16 cellular contexts compared by ENCODE assay signal in the genomic region with DNA sequence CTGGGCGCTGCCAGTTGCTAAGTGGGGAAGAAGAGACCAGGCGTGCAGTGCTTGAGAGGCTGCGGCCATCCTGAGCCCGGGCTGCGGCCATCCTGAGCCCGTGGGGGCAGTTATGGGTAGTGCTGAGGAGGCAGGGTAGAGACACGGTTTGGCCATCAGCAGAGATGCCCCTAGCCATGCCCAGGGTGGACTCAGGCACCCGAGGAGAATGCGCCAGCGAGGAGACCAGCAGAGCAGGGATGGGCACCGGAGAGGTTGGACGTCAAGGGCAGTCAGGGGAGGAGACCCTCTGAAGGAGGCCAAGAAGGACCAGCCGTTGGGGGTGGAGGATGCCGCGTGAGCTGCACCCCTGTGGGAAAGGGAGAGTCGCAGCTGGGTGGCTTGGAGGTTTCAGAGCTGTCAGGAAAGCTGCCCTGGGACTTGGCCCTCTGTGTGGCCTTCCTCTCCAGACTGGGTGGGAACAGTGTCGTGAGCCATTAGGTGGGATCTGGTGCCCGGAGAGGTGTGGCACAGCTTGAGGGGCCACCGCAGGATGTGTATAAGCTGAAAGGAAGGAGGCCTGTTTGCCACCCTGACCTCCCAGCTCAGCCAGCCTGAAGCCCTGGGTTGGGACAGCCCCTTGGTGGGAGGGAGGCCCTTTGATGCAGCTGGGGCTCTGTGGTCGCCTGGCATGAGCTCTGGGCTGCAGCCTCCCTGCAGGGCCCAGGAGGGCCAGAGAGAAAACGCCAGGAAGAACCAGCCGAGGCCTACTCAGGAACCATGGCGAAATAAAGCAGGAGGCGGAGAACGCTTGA. TPM values are rescaled to one million over a fixed set of nuclear protein-coding genes. Genes with fewer than 3 reads are reported as not detected.
DNase-seq lines count a peak whose midpoint lies in the region; ATAC-seq, FAIRE-seq and TF ChIP-seq lines count a peak whose summit lies in the region.
"Had no signal": no experiment of that assay in that cellular context is flagged by ENCODE, and none has a peak within 500 bp of the region (broad histone marks: within the 10 kb centered on the region; RNA-seq: fewer than 3 reads in every experiment).

No MANE protein-coding gene starts in this region.

- H4K91ac ChIP-seq in H1 (replicated peaks; ENCODE audit: insufficient read length, low read length), result peak overlapping the region; percentile 7

- H3K79me2 ChIP-seq in PC-3 (ENCODE audit: low read length) (peaks cover 94% of the 10 kb centered on the region), H1 (ENCODE audit: control insufficient read depth in 1 of 2, insufficient read depth in 2 of 2, low read length in 2 of 2) (peaks cover 0 to 98% of the 10 kb centered on the region in 2 experiments; a peak in 2 of 4 replicates)

- FAIRE-seq in H1 (lab: Jason Lieb, UNC), result no peak

- H3K4me1 Mint-ChIP-seq in T-helper 2 cell treated with Interferon-gamma antibody and Interleukin-4, amounts not matched to agents 5 μg/mL and 100 μg/mL, for 36 hours (ENCODE audit: low read depth), result no peaks in the 10 kb centered on the region

- H3K14ac ChIP-seq in H1 (ENCODE audit: insufficient read length), result no peak overlapping the region

- H3K27me3 Mint-ChIP-seq in T-helper 2 cell treated with Interferon-gamma antibody and Interleukin-4, amounts not matched to agents 5 μg/mL and 100 μg/mL, for 36 hours (ENCODE audit: low read depth), result no peaks in the 10 kb centered on the region

- H3K27me3 ChIP-seq in PC-3 (ENCODE audit: low read length) (no peaks in the 10 kb centered on the region), H1 (replicated peaks in 1 of 4; ENCODE audit: control insufficient read depth in 3 of 4, extremely low read depth in 1 of 4, insufficient read depth in 3 of 4, low read length in 3 of 4) (no peaks in the 10 kb centered on the region), suprapubic skin (no peaks in the 10 kb centered on the region)
- H3K27me3 ChIP-seq: testis had no signal

- TF ChIP-seq POLR2A in H1 (IDR thresholded peaks at IDR 0.05; ENCODE audit: control extremely low read depth in 1 of 2, low read depth in 2 of 2, low read length in 2 of 2), result no peak
- TF ChIP-seq POLR2A in suprapubic skin (IDR thresholded peaks at IDR 0.05), result no peak

- no peaks in the 10 kb centered on the region for H3K9me2 ChIP-seq in PC-3 (replicated peaks; ENCODE audit: low read length)

- 0 out of 2 replicates have a peak overlapping the region, but pooled peaks have one; percentile 39 for H2BK12ac ChIP-seq in H1 (ENCODE audit: low read depth, low read length)

- no peak overlapping the region for H3K27ac Mint-ChIP-seq in T-helper 2 cell treated with Interferon-gamma antibody and Interleukin-4, amounts not matched to agents 5 μg/mL and 100 μg/mL, for 36 hours
- H3K27ac Mint-ChIP-seq: activated CD8-positive, alpha-beta T cell treated with anti-CD3 and anti-CD28 coated beads, Interleukin-2, amount 10 ng/mL, durations not matched to agents 7 days and 5 days; dendritic cell treated with granulocyte-macrophage colony-stimulating factor and Interleukin-4, amounts not matched to agents 40 ng/mL and 50 ng/mL, for 4 days had no signal

- H3K23ac ChIP-seq in H1 (ENCODE audit: insufficient read length), result no peak overlapping the region

- TF ChIP-seq CTCF in PC-3 (conservative IDR thresholded peaks at IDR 0.05; ENCODE audit: low read depth, low read length) (no peak), H1 (IDR thresholded peaks at IDR 0.05; ENCODE audit: control extremely low read depth in 1 of 3, insufficient read depth in 1 of 3, low read depth in 1 of 3, low read length in 3 of 3) (no peak), mucosa of descending colon (IDR thresholded peaks at IDR 0.05) (no peak), suprapubic skin (IDR thresholded peaks at IDR 0.05) (no peak)

- H3K9ac ChIP-seq in PC-3 (ENCODE audit: low read length) (no peak overlapping the region), H1 (replicated peaks in 1 of 4; ENCODE audit: extremely low read depth in 1 of 4, low read depth in 3 of 4, low read length in 3 of 4) (no peak overlapping the region)
- H3K9ac ChIP-seq: parathyroid adenoma had no signal

- no peak for ATAC-seq in PC-3
- ATAC-seq in mucosa of descending colon, result peak; percentile 8
- ATAC-seq: activated CD8-positive, alpha-beta T cell treated with anti-CD3 and anti-CD28 coated beads, Interleukin-2, amount 10 ng/mL, durations not matched to agents 7 days and 5 days had no signal

- peaks cover 29% of the 10 kb centered on the region for H3K4me1 ChIP-seq in PC-3 (ENCODE audit: insufficient read depth, low read length)
- H3K4me1 ChIP-seq in H1 (replicated peaks in 1 of 4; ENCODE audit: control insufficient read depth in 3 of 4, insufficient read depth in 4 of 4, low read length in 3 of 4), result peaks cover 5 to 48% (median 27%) of the 10 kb centered on the region in 4 experiments
- peaks cover 45% of the 10 kb centered on the region for H3K4me1 ChIP-seq in mucosa of descending colon (ENCODE audit: low read depth)
- H3K4me1 ChIP-seq in suprapubic skin, result peaks cover 45% of the 10 kb centered on the region
- H3K4me1 ChIP-seq: parathyroid adenoma had no signal

- H3K4me3 Mint-ChIP-seq in T-helper 2 cell treated with Interferon-gamma antibody and Interleukin-4, amounts not matched to agents 5 μg/mL and 100 μg/mL, for 36 hours, result no peak overlapping the region
- H3K4me3 Mint-ChIP-seq: activated CD8-positive, alpha-beta T cell treated with anti-CD3 and anti-CD28 coated beads, Interleukin-2, amount 10 ng/mL, durations not matched to agents 7 days and 5 days; dendritic cell treated with granulocyte-macrophage colony-stimulating factor and Interleukin-4, amounts not matched to agents 40 ng/mL and 50 ng/mL, for 4 days had no signal

- WGBS in H1 (ENCODE audit: extremely low coverage in 1 of 2, insufficient coverage in 1 of 2, insufficient read length in 1 of 2, insufficient replicate concordance in 2 of 2, low coverage in 1 of 2, low lambda C conversion rate in 2 of 2, missing lambda C conversion rate in 1 of 2), 2 experiments, result 87% methylated on average over 25 of the region's 25 CpGs; no CpG with 5 or more reads in 1 of the 2 experiments
- WGBS in suprapubic skin, result 74% methylated on average over 24 of the region's 25 CpGs

- no peak overlapping the region for H4K8ac ChIP-seq in H1 (ENCODE audit: extremely low read depth, insufficient read depth, low read length)

- H3K18ac ChIP-seq in H1 (ENCODE audit: extremely low read depth, low read length), result peak overlapping the region; percentile 19; the same call in 1 of the 2 replicates

- BruUV-seq in PC-3 (replicated peaks; lab: Mats Ljungman, UMichigan), result no TSS peak

- no peak overlapping the region for H2BK120ac ChIP-seq in H1 (replicated peaks; ENCODE audit: low read depth, low read length)

- H3K56ac ChIP-seq in H1 (replicated peaks; ENCODE audit: insufficient read length, low read depth, low read length), result no peak overlapping the region

- no peak overlapping the region for H3K4ac ChIP-seq in H1 (replicated peaks; ENCODE audit: insufficient read length, low read depth, low read length)

- H2AK5ac ChIP-seq in H1 (ENCODE audit: low read depth, low read length), result no peak overlapping the region

- no peak overlapping the region for H2BK15ac ChIP-seq in H1 (ENCODE audit: low read length)

- no peaks in the 10 kb centered on the region for H3F3A ChIP-seq in PC-3 (ENCODE audit: low read length, unreplicated experiment)

- TF ChIP-seq EP300 in H1 (IDR thresholded peaks at IDR 0.05; ENCODE audit: borderline replicate concordance in 1 of 2, low read depth in 2 of 2, low read length in 2 of 2), result no peak
- no peak for TF ChIP-seq EP300 in suprapubic skin (IDR thresholded peaks at IDR 0.05)

- no peaks in the 10 kb centered on the region for H3K9me3 Mint-ChIP-seq in T-helper 2 cell treated with Interferon-gamma antibody and Interleukin-4, amounts not matched to agents 5 μg/mL and 100 μg/mL, for 36 hours

- TF ChIP-seq RAD21 in H1 (IDR thresholded peaks at IDR 0.05 in 1 of 2, conservative IDR thresholded peaks at IDR 0.05 in 1 of 2; ENCODE audit: low read depth in 2 of 2, low read length in 2 of 2), result no peak

- H2BK5ac ChIP-seq in H1 (ENCODE audit: low read depth, low read length), result peak overlapping the region; percentile 60; the same call in 1 of the 2 replicates

- peaks cover 45% of the 10 kb centered on the region for H3K79me1 ChIP-seq in H1 (ENCODE audit: low read depth, low read length)

- POLR2A ChIA-PET in PC-3 (lab: Charles Lee; ENCODE audit: unreplicated experiment) (no interaction called here), H1 (lab: Charles Lee; ENCODE audit: partially characterized antibody) (interaction anchor here (1.0 to 3.2 kb wide), 2 partner anchors 8 to 11 kb away, joined by 3 to 17 read pairs; no protein-coding TSS in a partner anchor)

- H2BK20ac ChIP-seq in H1 (ENCODE audit: low read length), result no peak overlapping the region

- H4K20me1 ChIP-seq in PC-3 (ENCODE audit: low read length) (no peaks in the 10 kb centered on the region; the same call in 1 of the 2 replicates), H1 (replicated peaks in 1 of 2; ENCODE audit: control insufficient read depth in 1 of 2, insufficient read depth in 2 of 2, low read length in 2 of 2) (peaks cover 12 to 21% of the 10 kb centered on the region in 2 experiments)

- intact Hi-C loops in PC-3 (cut with micrococcal nuclease), result no loop called here
- intact Hi-C loops in mucosa of descending colon (cut with DNase I, micrococcal nuclease), result no loop called here

- CTCF ChIA-PET in PC-3 (lab: Charles Lee), result no interaction called here
- CTCF ChIA-PET in H1 (lab: Charles Lee; ENCODE audit: partially characterized antibody), result interaction anchor here (1.0 to 5.9 kb wide), 7 partner anchors 17 to 165 kb away, joined by 3 to 35 read pairs (median 4); no protein-coding TSS in a partner anchor

- H3K23me2 ChIP-seq in H1 (ENCODE audit: low read depth, low read length), result no peaks in the 10 kb centered on the region

- no peaks in the 10 kb centered on the region for H3K36me3 Mint-ChIP-seq in T-helper 2 cell treated with Interferon-gamma antibody and Interleukin-4, amounts not matched to agents 5 μg/mL and 100 μg/mL, for 36 hours (ENCODE audit: low read depth)

- no peak for DNase-seq in PC-3
- DNase-seq in H1 (ENCODE audit: low read depth in 1 of 2, low spot score in 2 of 2), result no peak
- no peak for DNase-seq in mucosa of descending colon
- DNase-seq in suprapubic skin (ENCODE audit: low spot score in 2 of 2), result no peak
- no peak for DNase-seq in DMS153 treated with DMSO at 0.1 percent for 48 hours (lab: John Stamatoyannopoulos, UW; ENCODE audit: unreplicated experiment)
- no peak for DNase-seq in DMS53 (lab: John Stamatoyannopoulos, UW)
- DNase-seq in T-helper 2 cell treated with Interferon-gamma antibody and Interleukin-4, amounts not matched to agents 5 μg/mL and 100 μg/mL, for 36 hours (ENCODE audit: low spot score), result no peak
- no peak for DNase-seq in activated gamma-delta T cell (lab: John Stamatoyannopoulos, UW)
- DNase-seq: activated CD8-positive, alpha-beta T cell treated with anti-CD3 and anti-CD28 coated beads, Interleukin-2, amount 10 ng/mL, durations not matched to agents 7 days and 5 days; C1 segment of cervical spinal cord; NCI-H187; SIG-M5; stimulated activated CD4-positive, alpha-beta T cell treated with anti-CD3 and anti-CD28 coated beads, Interleukin-12 subunit alpha, Interleukin-12 subunit beta, amount 100 ng/mL, for 4 hours; testis had no signal

- H3K4me2 ChIP-seq in PC-3 (ENCODE audit: low read length) (peak overlapping the region; percentile 55), H1 (ENCODE audit: insufficient read depth in 1 of 2, low read depth in 2 of 2, low read length in 2 of 2) (no peak overlapping the region; a peak in 1 of 4 replicates)

- H3K4me3 ChIP-seq in PC-3 (ENCODE audit: low read length) (no peak overlapping the region), H1 (ENCODE audit: extremely low read depth in 1 of 4, insufficient read depth in 2 of 4, low read depth in 3 of 4, low read length in 4 of 4) (no peak overlapping the region), mucosa of descending colon (no peak overlapping the region), suprapubic skin (no peak overlapping the region)
- H3K4me3 ChIP-seq: testis had no signal

- H3K36me3 ChIP-seq in PC-3 (ENCODE audit: low read depth, low read length) (no peaks in the 10 kb centered on the region), H1 (ENCODE audit: control insufficient read depth in 2 of 4, insufficient read depth in 4 of 4, low read length in 3 of 4) (no peaks in the 10 kb centered on the region; a peak in 1 of 8 replicates), mucosa of descending colon (ENCODE audit: low read depth) (no peaks in the 10 kb centered on the region), suprapubic skin (no peaks in the 10 kb centered on the region)

- H3K27ac ChIP-seq in PC-3 (ENCODE audit: low read length) (peak overlapping the region; percentile 64), H1 (ENCODE audit: low read depth, low read length) (no peak overlapping the region), suprapubic skin (peak overlapping the region; percentile 75)
- H3K27ac ChIP-seq: parathyroid adenoma had no signal

- H2AFZ ChIP-seq in PC-3 (ENCODE audit: low read length), result no peak overlapping the region
- H2AFZ ChIP-seq in H1 (ENCODE audit: low read length), result no peak overlapping the region
- H2AFZ ChIP-seq: parathyroid adenoma had no signal

- H3K9me3 ChIP-seq in PC-3 (ENCODE audit: low read length) (no peaks in the 10 kb centered on the region), H1 (ENCODE audit: insufficient read depth in 2 of 2, low read depth in 1 of 2, low read length in 1 of 2) (no peaks in the 10 kb centered on the region; a peak in 1 of 4 replicates), mucosa of descending colon (no peaks in the 10 kb centered on the region), suprapubic skin (no peaks in the 10 kb centered on the region)
- H3K9me3 ChIP-seq: testis had no signal

- no peak overlapping the region for H4K5ac ChIP-seq in H1 (ENCODE audit: insufficient read length, low read depth, low read length)

RNA-seq across cellular contexts. Expression of gene SH3BP4, which starts 56.0 kb away (rescaled TPM):
- total RNA-seq in PC-3 (2014; rRNA removed) (35.2 and 47.3 TPM in 2 replicates), mucosa of descending colon (10 to 100 TPM; 18.0 to 30.4 (median 29.6) TPM), suprapubic skin (10 to 100 TPM; 38.6 to 82.6 (median 58.6) TPM)
- total RNA-seq in H1 (2021; fragmentation: NEBNext Ultra II Directional; extraction: Animal tissue kit (Norgen Biotek cat#: 25700)), result 35.4 and 39.4 TPM in 2 replicates
- polyA plus RNA-seq in H1 (2011; rRNA removed), result 28.3 and 31.5 TPM in 2 replicates
- 30.9 TPM for polyA plus RNA-seq in H1 (2011; cell fraction: cytosol; rRNA removed)
- polyA plus RNA-seq in H1 (2011; cell fraction: nucleus; rRNA removed), result 43.6 TPM
- polyA plus RNA-seq in H1 (2012, experiment 1 of 2), result 25.9 to 31.0 TPM (median 28.9 TPM) in 4 replicates
- polyA plus RNA-seq in H1 (2012, experiment 2 of 2), result 15.9 TPM
- 17.7 TPM for polyA plus RNA-seq in H1 (2013, experiment 1 of 2)
- polyA plus RNA-seq in H1 (2013, experiment 2 of 2), result 19.1 TPM
- polyA minus RNA-seq in H1 (2011; rRNA and poly(A)+ RNA removed), result 86.7 and 93.2 TPM in 2 replicates
- polyA minus RNA-seq in H1 (2011; cell fraction: cytosol; rRNA and poly(A)+ RNA removed), result 32.7 TPM
- 35.7 TPM for polyA minus RNA-seq in H1 (2011; cell fraction: nucleus; rRNA and poly(A)+ RNA removed)
- total RNA-seq: activated CD8-positive, alpha-beta T cell treated with anti-CD3 and anti-CD28 coated beads, Interleukin-2, amount 10 ng/mL, durations not matched to agents 7 days and 5 days had no signal
